ENCODE assay signal across 1 cellular context in genomic region chr4:102217775-102218174, GRCh38.
TF ChIP-seq lines count a peak whose summit lies in the region.

No MANE protein-coding gene starts in this region.

TF ChIP-seq in SK-N-SH, 30 proteins besides CTCF, POLR2A, EP300 and RAD21 (continued from another document):
- TF ChIP-seq ZBTB33 (IDR thresholded peaks at IDR 0.05; ENCODE audit: borderline replicate concordance, low read depth) (no peak), RXRA (IDR thresholded peaks at IDR 0.05; ENCODE audit: borderline replicate concordance, low read depth) (no peak), FOXJ3 (CRISPR knock-in tag; IDR thresholded peaks at IDR 0.05) (no peak), SMC3 (IDR thresholded peaks at IDR 0.05; ENCODE audit: low read depth, low read length) (no peak)
